22 cellular contexts compared by ENCODE assay signal in genomic region chr12:10705655-10706054, GRCh38. TPM values are rescaled to one million over a fixed set of nuclear protein-coding genes. Genes with fewer than 3 reads are reported as not detected.
A peak's percentile ranks its signal among the peaks of the same experiment; 100 is the strongest.
DNase-seq lines count a peak whose midpoint lies in the region; ATAC-seq and TF ChIP-seq lines count a peak whose summit lies in the region.
"Had no signal": no experiment of that assay in that cellular context is flagged by ENCODE, and none has a peak within 500 bp of the region (broad histone marks: within the 10 kb centered on the region; RNA-seq: fewer than 3 reads in every experiment).

No MANE protein-coding gene starts in this region.

- in situ Hi-C loops in astrocyte of the cerebellum (cut with HindIII; ENCODE audit: low sequenced_read_pairs), result no loop called here

- no peak for TF ChIP-seq CTCF in AG10803 (conservative IDR thresholded peaks at IDR 0.05; ENCODE audit: low read length)
- no peak for TF ChIP-seq CTCF in astrocyte of the cerebellum (IDR thresholded peaks at IDR 0.05; ENCODE audit: low read depth, low read length, missing control alignments)
- TF ChIP-seq CTCF in fibroblast of the aortic adventitia (IDR thresholded peaks at IDR 0.05; ENCODE audit: insufficient read depth, low read length), result no peak
- no peak for TF ChIP-seq CTCF in psoas muscle (IDR thresholded peaks at IDR 0.05)

- H3K27me3 ChIP-seq in psoas muscle (ENCODE audit: insufficient read depth in 3 of 3, low read length in 2 of 3), result no peaks in the 10 kb centered on the region
- H3K27me3 ChIP-seq: BLaER1, Peyer's patch, transverse colon had no signal

- WGBS in psoas muscle, 3 donors, result 5 to 33% (median 9%) methylated on average over 2 of the region's 2 CpGs

- intact Hi-C loops in psoas muscle (cut with DNase I), result no loop called here

- DNase-seq in AG10803 (ENCODE audit: low read depth), result peak; percentile 80
- DNase-seq in astrocyte of the cerebellum (ENCODE audit: low read depth), result peak; percentile 45
- DNase-seq in fibroblast of the aortic adventitia (ENCODE audit: low read depth), result peak; percentile 77
- DNase-seq in psoas muscle, result no peak
- DNase-seq in T-helper 1 cell, result no peak
- DNase-seq in NCI-H187 (lab: John Stamatoyannopoulos, UW), result no peak
- DNase-seq: COR-L47; DMS79 treated with DMSO at 0.1 percent for 48 hours; endodermal cell; foreskin melanocyte; NCI-H1436; NCI-H524; Peyer's patch; stimulated activated naive CD8-positive, alpha-beta T cell treated with anti-CD3 and anti-CD28 coated beads, Interleukin-15, amount 100 ng/mL, for 72 hours; transverse colon had no signal

- ATAC-seq in psoas muscle (peak; percentile 13 to 70 (median 50)), HG02678 (IDR thresholded peaks at IDR 0.05; ENCODE audit: unreplicated experiment) (no peak), GM18870 (IDR thresholded peaks at IDR 0.05; ENCODE audit: unreplicated experiment) (no peak)
- ATAC-seq: GM23338; stimulated activated naive CD8-positive, alpha-beta T cell treated with anti-CD3 and anti-CD28 coated beads, Interleukin-15, amount 100 ng/mL, for 72 hours had no signal

- H3K4me1 ChIP-seq in psoas muscle, result peaks cover 73% of the 10 kb centered on the region
- H3K4me1 ChIP-seq: Peyer's patch, transverse colon had no signal

- H3K4me3 ChIP-seq in AG10803 (ENCODE audit: low read length) (no peak overlapping the region), astrocyte of the cerebellum (ENCODE audit: low read depth, low read length) (no peak overlapping the region), fibroblast of the aortic adventitia (ENCODE audit: low read depth, low read length) (no peak overlapping the region), psoas muscle (peak overlapping the region; percentile 47)
- H3K4me3 ChIP-seq: BLaER1, coronary artery, GM23338, Peyer's patch, transverse colon had no signal

- H3K27ac ChIP-seq in psoas muscle, result peak overlapping the region; percentile 98
- H3K27ac ChIP-seq: BLaER1, coronary artery, Peyer's patch, VCaP had no signal

- H3K9me3 ChIP-seq in psoas muscle, result no peaks in the 10 kb centered on the region
- H3K9me3 ChIP-seq: BLaER1, Peyer's patch, transverse colon had no signal

- peaks cover 21 to 100% of the 10 kb centered on the region in 2 donors for H3K36me3 ChIP-seq in psoas muscle (ENCODE audit: insufficient read depth in 1 of 2, low read depth in 1 of 2)

RNA-seq across cellular contexts. Expression of gene YBX3, which starts 17.5 kb away (rescaled TPM):
- total RNA-seq in fibroblast of the aortic adventitia (ENCODE audit: low replicate concordance), result 139 and 191 TPM in 2 replicates
- 1,000 to 10,000 TPM; 3,022 to 5,174 (median 4,517) TPM for total RNA-seq in psoas muscle
- 1,000 to 10,000 TPM; 2,735 to 6,125 (median 4,885) TPM for polyA plus RNA-seq in psoas muscle

RNA-seq across cellular contexts. Expression of gene STYK1, which starts 31.8 kb away (rescaled TPM):
- total RNA-seq in fibroblast of the aortic adventitia (ENCODE audit: low replicate concordance) (0.27 TPM in 1 of 2 replicates, not detected in the other), psoas muscle (under 1 TPM in 3 of 4 donors, not detected in 1; 0.06 to 0.18 (median 0.09) TPM)
- under 1 TPM in 2 of 3 donors, not detected in 1; 0.03 to 0.29 TPM for polyA plus RNA-seq in psoas muscle
- total RNA-seq: SK-MEL-5 had no signal

Comparison
In these comparisons a context has a peak if more than half of its experiments do, and no peak if none do; other contexts are left out.
1. DNase-seq: peak in AG10803 (single experiment), astrocyte of the cerebellum (single experiment) and fibroblast of the aortic adventitia (single experiment); none in psoas muscle (0 of 2), T-helper 1 cell (0 of 5) and NCI-H187 (0 of 2).
2. ATAC-seq: peak in psoas muscle (4 of 4); none in HG02678 (single experiment) and GM18870 (single experiment).
3. RNA of gene YBX3, which starts 17.5 kb away (total RNA-seq): 3,022 to 5,174 TPM in psoas muscle; 139 to 191 TPM in fibroblast of the aortic adventitia; every median in the first group is over 10 times any median in the second.